ENCODE assay signal across 2 cellular contexts in genomic region chr18:24584777-24585176, GRCh38.
TF ChIP-seq lines count a peak whose summit lies in the region.

No MANE protein-coding gene starts in this region.

TF ChIP-seq in GM23338, 12 proteins besides CTCF, POLR2A, EP300 and RAD21:
- no peak for TF ChIP-seq NANOG (IDR thresholded peaks at IDR 0.05; ENCODE audit: borderline replicate concordance)
- TF ChIP-seq ZNF331 (CRISPR knock-in tag; IDR thresholded peaks at IDR 0.05; ENCODE audit: low read depth), result no peak
- no peak for TF ChIP-seq JUNB (IDR thresholded peaks at IDR 0.05; ENCODE audit: unreplicated experiment)
- no peak for TF ChIP-seq EZH2 (IDR thresholded peaks at IDR 0.05; ENCODE audit: low read depth, unreplicated experiment)
- no peak for TF ChIP-seq ZNF114 (CRISPR knock-in tag; IDR thresholded peaks at IDR 0.05)
- TF ChIP-seq CREB1 (CRISPR knock-in tag; IDR thresholded peaks at IDR 0.05; ENCODE audit: low read depth), result no peak
- no peak for TF ChIP-seq REST (IDR thresholded peaks at IDR 0.05; ENCODE audit: unreplicated experiment)

TF ChIP-seq in H1, 55 proteins besides CTCF, POLR2A, EP300 and RAD21:
- TF ChIP-seq CREB1 (IDR thresholded peaks at IDR 0.05) (no peak), TEAD4 (IDR thresholded peaks at IDR 0.05; ENCODE audit: low read depth, low read length) (peak; percentile 63; the same call in 1 of the 2 replicates)
